Comparison of ENCODE assay signal across 10 cellular contexts in genomic region chr1:84089470-84090261, GRCh38. TPM values are rescaled to one million over a fixed set of nuclear protein-coding genes. Genes with fewer than 3 reads are reported as not detected.
A peak's percentile ranks its signal among the peaks of the same experiment; 100 is the strongest.
DNase-seq lines count a peak whose midpoint lies in the region; ATAC-seq and TF ChIP-seq lines count a peak whose summit lies in the region.
"Had no signal": no experiment of that assay in that cellular context is flagged by ENCODE, and none has a peak within 500 bp of the region (broad histone marks: within the 10 kb centered on the region; RNA-seq: fewer than 3 reads in every experiment).

No MANE protein-coding gene starts in this region.

- H3K4me3 Mint-ChIP-seq in HFFc6, result peak overlapping the region; percentile 12
- H3K4me3 Mint-ChIP-seq in activated CD8-positive, alpha-beta T cell treated with anti-CD3 and anti-CD28 coated beads, Interleukin-2, amount 10 ng/mL, durations not matched to agents 7 days and 5 days, result no peak overlapping the region

- H3K36me3 Mint-ChIP-seq in HFFc6 (ENCODE audit: low read depth), result no peaks in the 10 kb centered on the region; the same call in 1 of the 2 replicates
- H3K36me3 Mint-ChIP-seq in activated CD8-positive, alpha-beta T cell treated with anti-CD3 and anti-CD28 coated beads, Interleukin-2, amount 10 ng/mL, durations not matched to agents 7 days and 5 days (ENCODE audit: low read depth), result no peaks in the 10 kb centered on the region

- TF ChIP-seq CTCF in HFFc6 (IDR thresholded peaks at IDR 0.05), result no peak

- in situ Hi-C loops in Caki2 (cut with HindIII; ENCODE audit: low pct_unique_long_range_greater_than_20kb, low sequenced_read_pairs), result no loop called here

- DNase-seq in Caki2 (ENCODE audit: low read depth), result peak; percentile 30
- peak; percentile 65 for DNase-seq in HFFc6
- DNase-seq in activated CD8-positive, alpha-beta T cell treated with anti-CD3 and anti-CD28 coated beads, Interleukin-2, amount 10 ng/mL, durations not matched to agents 7 days and 5 days, result no peak
- peak; percentile 88 for DNase-seq in iris pigment epithelial cell (ENCODE audit: low read depth)
- DNase-seq in ureter (ENCODE audit: low spot score), result no peak
- DNase-seq in COLO668 (lab: John Stamatoyannopoulos, UW; ENCODE audit: unreplicated experiment), result no peak
- DNase-seq in SIG-M5 (lab: John Stamatoyannopoulos, UW), result no peak
- no peak for DNase-seq in activated CD4-positive, alpha-beta T cell treated with anti-CD3 and anti-CD28 coated beads for 4 hours
- DNase-seq: NCI-H2081 treated with DMSO at 0.1 percent for 48 hours, psoas muscle had no signal

- H3K9me3 Mint-ChIP-seq in HFFc6, result no peaks in the 10 kb centered on the region
- no peaks in the 10 kb centered on the region for H3K9me3 Mint-ChIP-seq in activated CD8-positive, alpha-beta T cell treated with anti-CD3 and anti-CD28 coated beads, Interleukin-2, amount 10 ng/mL, durations not matched to agents 7 days and 5 days (ENCODE audit: insufficient read depth)

- CTCF ChIA-PET in activated CD8-positive, alpha-beta T cell treated with anti-CD3 and anti-CD28 coated beads, Interleukin-2, amount 10 ng/mL, durations not matched to agents 7 days and 5 days (lab: Charles Lee), result interaction anchor here (0.8 to 1.6 kb wide), 4 partner anchors 10 to 493 kb away, joined by 3 to 6 read pairs (median 4); no protein-coding TSS in a partner anchor

- POLR2A ChIA-PET in activated CD8-positive, alpha-beta T cell treated with anti-CD3 and anti-CD28 coated beads, Interleukin-2, amount 10 ng/mL, durations not matched to agents 7 days and 5 days (lab: Charles Lee), result interaction anchor here (1.0 to 2.0 kb wide), 2 partner anchors 11 to 416 kb away, joined by 3 to 13 read pairs; partner anchors contain the start of genes GNG5 and SPATA1

- peaks cover 32% of the 10 kb centered on the region for H3K4me1 Mint-ChIP-seq in HFFc6 (ENCODE audit: low read depth)
- H3K4me1 Mint-ChIP-seq in activated CD8-positive, alpha-beta T cell treated with anti-CD3 and anti-CD28 coated beads, Interleukin-2, amount 10 ng/mL, durations not matched to agents 7 days and 5 days (ENCODE audit: low read depth), result peaks cover 14% of the 10 kb centered on the region

- no peaks in the 10 kb centered on the region; the same call in 1 of the 2 replicates for H3K27me3 Mint-ChIP-seq in HFFc6 (ENCODE audit: insufficient read depth)
- H3K27me3 Mint-ChIP-seq in activated CD8-positive, alpha-beta T cell treated with anti-CD3 and anti-CD28 coated beads, Interleukin-2, amount 10 ng/mL, durations not matched to agents 7 days and 5 days (ENCODE audit: low read depth), result no peaks in the 10 kb centered on the region

- ATAC-seq in activated CD8-positive, alpha-beta T cell treated with anti-CD3 and anti-CD28 coated beads, Interleukin-2, amount 10 ng/mL, durations not matched to agents 7 days and 5 days, result no peak

- peak overlapping the region; percentile 12 for H3K27ac Mint-ChIP-seq in HFFc6
- H3K27ac Mint-ChIP-seq in activated CD8-positive, alpha-beta T cell treated with anti-CD3 and anti-CD28 coated beads, Interleukin-2, amount 10 ng/mL, durations not matched to agents 7 days and 5 days, result peak overlapping the region; percentile 20

RNA-seq across cellular contexts. Expression of gene PRKACB, which starts 54.4 kb away (rescaled TPM):
- 6.1 and 8.7 TPM in 2 replicates for total RNA-seq in Caki2 (2014; rRNA removed; shearing (Covaris generic); ENCODE audit: low replicate concordance)
- 10 to 100 TPM; 29.8 to 41.0 (median 36.7) TPM for total RNA-seq in HFFc6 (2021; fragmentation: NEBNext Ultra II Directional; extraction: Animal tissue kit (Norgen Biotek cat#: 25700))
- 10 to 100 TPM; 85.2 to 96.3 TPM for total RNA-seq in activated CD8-positive, alpha-beta T cell treated with anti-CD3 and anti-CD28 coated beads, Interleukin-2, amount 10 ng/mL, durations not matched to agents 7 days and 5 days
- total RNA-seq in ureter, result 61.4 TPM

Comparison
In these comparisons a context has a peak if more than half of its experiments do, and no peak if none do; other contexts are left out.
1. DNase-seq: peak in Caki2 (single experiment), HFFc6 (single experiment) and iris pigment epithelial cell (single experiment); none in activated CD8-positive, alpha-beta T cell treated with anti-CD3 and anti-CD28 coated beads, Interleukin-2, amount 10 ng/mL, durations not matched to agents 7 days and 5 days (single experiment), ureter (single experiment), COLO668 (single experiment), SIG-M5 (single experiment) and activated CD4-positive, alpha-beta T cell treated with anti-CD3 and anti-CD28 coated beads for 4 hours (0 of 2).